26 cellular contexts compared by ENCODE assay signal in the genomic region with DNA sequence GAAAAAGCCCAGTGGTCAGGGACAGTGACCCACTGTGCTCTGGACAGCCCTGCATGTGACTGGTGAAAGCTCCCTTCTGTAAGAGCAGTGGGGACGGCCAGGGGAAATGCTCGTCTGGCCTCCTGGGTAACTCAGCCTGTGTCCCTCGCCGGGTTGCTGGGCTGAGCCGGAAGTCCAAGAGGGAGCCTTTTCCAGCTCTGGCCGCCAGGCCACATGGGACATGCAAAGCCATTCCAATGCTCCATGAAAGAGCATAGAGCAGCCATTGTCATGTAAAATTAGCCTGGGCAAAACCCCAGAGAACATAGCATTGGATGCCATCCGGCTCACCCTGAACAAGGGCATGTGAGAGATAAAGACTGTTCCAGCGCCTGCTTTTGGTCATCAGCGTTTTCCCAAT.
DNase-seq lines count a peak whose midpoint lies in the region; ATAC-seq, FAIRE-seq and TF ChIP-seq lines count a peak whose summit lies in the region.
"Had no signal": no experiment of that assay in that cellular context is flagged by ENCODE, and none has a peak within 500 bp of the region (broad histone marks: within the 10 kb centered on the region; RNA-seq: fewer than 3 reads in every experiment).

No MANE protein-coding gene starts in this region.

- DNase-seq in bronchial epithelial cell (ENCODE audit: low read depth) = no peak
- DNase-seq in heart right ventricle = peak; percentile 32 to 41
- DNase-seq in medulla oblongata (ENCODE audit: extremely low spot score) = peak; percentile 83
- DNase-seq in superior temporal gyrus (ENCODE audit: extremely low spot score) = peak; percentile 86
- no peak for DNase-seq in T-helper 2 cell
- no peak for DNase-seq in omental fat pad (ENCODE audit: low spot score)
- DNase-seq in NOMO-1 treated with dmso at 0.1 percent for 144 hours (lab: John Stamatoyannopoulos, UW; ENCODE audit: unreplicated experiment) = no peak
- no peak for DNase-seq in spleen
- DNase-seq: activated CD4-positive, alpha-beta T cell treated with anti-CD3 and anti-CD28 coated beads, Interleukin-2, amount 10 ng/mL, durations not matched to agents 24 days and 14 days; activated effector memory CD4-positive, alpha-beta T cell treated with Interleukin-2 at 50 U/mL for 16 hours; activated T-cell treated with anti-CD3 and anti-CD28 coated beads, Interleukin-2, amount 50 U/mL, for 1 hour; endodermal cell; H9; mesendoderm; NCI-H1417 treated with DMSO at 0.1 percent for 48 hours; NCI-H748 treated with DMSO at 0.1 percent for 48 hours; stimulated activated naive B cell treated with anti-CD40 and anti-IgM and Interleukin-4, amounts not matched to agents 10 μg/mL and 1 μg/mL and 100 μg/mL, for 72 hours; SW 1271 had no signal

- no peak for TF ChIP-seq POLR2A in spleen (IDR thresholded peaks at IDR 0.05)

- FAIRE-seq in bronchial epithelial cell (lab: Jason Lieb, UNC) = peak; percentile 66
- FAIRE-seq: GM12892, RCC 7860 had no signal

- H3K27ac ChIP-seq in heart right ventricle = peak overlapping the region; percentile 2 to 77 (median 72)
- H3K27ac ChIP-seq in spleen = no peak overlapping the region
- H3K27ac ChIP-seq: ascending aorta; BLaER1 treated with 17β-estradiol and CSF1 and Interleukin-3, amounts not matched to agents 10 nM and 100 nM; cardiac muscle cell; neutrophil; suprapubic skin had no signal

- H3K27me3 ChIP-seq in bronchial epithelial cell (ENCODE audit: control insufficient read depth, insufficient read depth, low read length) (no peaks in the 10 kb centered on the region), heart right ventricle (no peaks in the 10 kb centered on the region), spleen (replicated peaks in 1 of 7) (no peaks in the 10 kb centered on the region)
- H3K27me3 ChIP-seq: ascending aorta; BLaER1 treated with 17β-estradiol and CSF1 and Interleukin-3, amounts not matched to agents 10 nM and 100 nM; cardiac muscle cell; neutrophil; suprapubic skin had no signal

- no peak overlapping the region for H3K4me3 ChIP-seq in bronchial epithelial cell (ENCODE audit: low read depth, low read length)
- no peak overlapping the region for H3K4me3 ChIP-seq in heart right ventricle
- no peak overlapping the region for H3K4me3 ChIP-seq in spleen
- H3K4me3 ChIP-seq: ascending aorta; BLaER1 treated with 17β-estradiol and CSF1 and Interleukin-3, amounts not matched to agents 10 nM and 100 nM; cardiac muscle cell; suprapubic skin had no signal

- 37 to 52% methylated on average over 9 of the region's 9 CpGs for WGBS in heart right ventricle, 2 donors
- whole genome bisulfite sequencing in spleen, 5 donors = 91 to 98% (median 95%) methylated on average over 8 to 9 of the region's 9 CpGs

- H3K9me3 ChIP-seq in heart right ventricle (no peaks in the 10 kb centered on the region), spleen (no peaks in the 10 kb centered on the region)
- H3K9me3 ChIP-seq: ascending aorta, neutrophil, suprapubic skin had no signal

- ATAC-seq in heart right ventricle = peak; percentile 69 to 92 (median 86)
- ATAC-seq in omental fat pad (ENCODE audit: low FRiP score) = no peak
- ATAC-seq: stimulated activated naive B cell treated with anti-CD40 and anti-IgM and Interleukin-4, amounts not matched to agents 10 μg/mL and 1 μg/mL and 100 μg/mL, for 72 hours; WTC11 had no signal

- TF ChIP-seq CTCF in bronchial epithelial cell (IDR thresholded peaks at IDR 0.05; ENCODE audit: insufficient read depth, low read length, severe bottlenecking) (no peak), heart right ventricle (IDR thresholded peaks at IDR 0.05) (peak in 1 of 9 donors; percentile 10), omental fat pad (IDR thresholded peaks at IDR 0.05) (no peak), spleen (IDR thresholded peaks at IDR 0.05 in 8 of 11, conservative IDR thresholded peaks at IDR 0.05 in 3 of 11) (no peak)

- intact Hi-C loops in heart right ventricle (cut with DNase I) (no loop called here), spleen (cut with DNase I; ENCODE audit: low total_unique reads) (no loop called here)

- H3K4me1 ChIP-seq in heart right ventricle = peaks cover 0 to 26% (median 17%) of the 10 kb centered on the region in 9 donors
- H3K4me1 ChIP-seq in spleen = peaks cover 0 to 17% (median 11%) of the 10 kb centered on the region in 6 donors
- H3K4me1 ChIP-seq: ascending aorta had no signal

- H3K36me3 ChIP-seq in bronchial epithelial cell (ENCODE audit: control insufficient read depth, insufficient read depth, low read length) = no peaks in the 10 kb centered on the region
- H3K36me3 ChIP-seq in heart right ventricle = no peaks in the 10 kb centered on the region
- H3K36me3 ChIP-seq in spleen = no peaks in the 10 kb centered on the region
- H3K36me3 ChIP-seq: ascending aorta; BLaER1 treated with 17β-estradiol and CSF1 and Interleukin-3, amounts not matched to agents 10 nM and 100 nM; cardiac muscle cell; neutrophil; suprapubic skin had no signal

Comparison
In these comparisons a context has a peak if more than half of its experiments do, and no peak if none do; other contexts are left out.
1. DNase-seq: peak in heart right ventricle (2 of 2), medulla oblongata (single experiment) and superior temporal gyrus (single experiment); none in bronchial epithelial cell (single experiment), T-helper 2 cell (0 of 5), omental fat pad (single experiment), NOMO-1 treated with dmso at 0.1 percent for 144 hours (single experiment) and spleen (single experiment).
2. H3K27ac ChIP-seq: peak in heart right ventricle (10 of 10); none in spleen (0 of 8).